Comparison of ENCODE assay signal across 21 cellular contexts in the genomic region with DNA sequence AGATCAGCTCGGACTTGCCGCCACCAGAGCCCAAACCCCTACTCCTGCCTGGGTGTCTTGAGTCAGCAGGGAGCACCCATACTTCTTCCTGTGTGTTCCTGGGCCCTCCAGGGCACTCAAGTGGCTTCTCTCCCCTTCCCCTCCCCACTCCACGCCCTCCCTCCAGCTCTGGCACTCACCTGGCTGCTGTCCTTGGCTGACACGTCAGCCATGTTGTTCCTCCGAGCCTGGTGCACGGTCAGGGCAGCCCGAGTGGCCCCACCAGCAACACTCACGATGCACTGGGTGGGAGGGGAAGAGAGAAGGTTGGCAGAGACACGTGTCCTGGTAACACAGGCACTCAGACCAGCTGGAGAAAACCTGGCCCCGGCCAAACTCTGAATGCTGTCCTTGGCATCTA. TPM values are rescaled to one million over a fixed set of nuclear protein-coding genes. Genes with fewer than 3 reads are reported as not detected.
DNase-seq lines count a peak whose midpoint lies in the region; ATAC-seq and TF ChIP-seq lines count a peak whose summit lies in the region.
"Had no signal": no experiment of that assay in that cellular context is flagged by ENCODE, and none has a peak within 500 bp of the region (broad histone marks: within the 10 kb centered on the region; RNA-seq: fewer than 3 reads in every experiment).

No MANE protein-coding gene starts in this region.

- peak; percentile 78 to 81 for DNase-seq in left lung
- peak; percentile 63 for DNase-seq in lung (ENCODE audit: low spot score)
- DNase-seq in upper lobe of left lung = peak; percentile 47 to 82
- no peak for DNase-seq in SIG-M5 treated with dmso at 0.1 percent for 504 hours (lab: John Stamatoyannopoulos, UW; ENCODE audit: unreplicated experiment)
- DNase-seq: C1 segment of cervical spinal cord; Calu3; CD4-positive, alpha-beta memory T cell; COR-L47; DMS53; DMS79 treated with DMSO at 0.1 percent for 48 hours; GF-D8; GM23248; H7; HCEC 1CT had no signal

- peak overlapping the region in 1 of 2 donors; percentile 39 for H3K27ac ChIP-seq in left lung
- peak overlapping the region in 1 of 2 donors; percentile 16 for H3K27ac ChIP-seq in lung (ENCODE audit: low read depth in 1 of 2, low read length in 1 of 2)
- peak overlapping the region in 2 of 4 donors; percentile 32 to 69 for H3K27ac ChIP-seq in upper lobe of left lung
- H3K27ac ChIP-seq: GM23248 had no signal

- no peaks in the 10 kb centered on the region for H3K27me3 ChIP-seq in left lung
- no peaks in the 10 kb centered on the region for H3K27me3 ChIP-seq in lung (ENCODE audit: control insufficient read depth, insufficient read depth)
- H3K27me3 ChIP-seq in upper lobe of left lung = no peaks in the 10 kb centered on the region

- ATAC-seq in left lung = peak; percentile 91
- ATAC-seq in lung (ENCODE audit: insufficient read depth, low FRiP score) = peak; percentile 29
- ATAC-seq in upper lobe of left lung (ENCODE audit: low FRiP score in 2 of 2) = peak in 1 of 2 donors; percentile 65
- no peak for ATAC-seq in HG02870 (IDR thresholded peaks at IDR 0.05; ENCODE audit: unreplicated experiment)
- ATAC-seq in HG03135 (IDR thresholded peaks at IDR 0.05; ENCODE audit: unreplicated experiment) = no peak

- TF ChIP-seq EP300 in upper lobe of left lung (IDR thresholded peaks at IDR 0.05) = no peak

- H3K36me3 ChIP-seq in left lung (peaks cover 0 to 88% of the 10 kb centered on the region in 2 donors), lung (ENCODE audit: control insufficient read depth in 2 of 2, insufficient read depth in 2 of 2, low read length in 2 of 2) (peaks cover 20 to 53% of the 10 kb centered on the region in 2 donors), upper lobe of left lung (peaks cover 4 to 82% (median 48%) of the 10 kb centered on the region in 4 donors)

- H3K9me3 ChIP-seq in left lung (no peaks in the 10 kb centered on the region), lung (ENCODE audit: control insufficient read depth in 2 of 2, insufficient read depth in 1 of 2, low read length in 1 of 2) (peaks cover 0 to 2% of the 10 kb centered on the region in 2 donors), upper lobe of left lung (no peaks in the 10 kb centered on the region)

- intact Hi-C loops in left lung (cut with DNase I) = no loop called here

- 76 to 87% methylated on average over 10 of the region's 10 CpGs for WGBS in lung, 2 donors
- WGBS in upper lobe of left lung, 2 donors = 68 to 75% methylated on average over 8 to 10 of the region's 10 CpGs

- no peak for TF ChIP-seq POLR2A in upper lobe of left lung (IDR thresholded peaks at IDR 0.05)

- H3K4me1 ChIP-seq in left lung = peaks cover 0 to 4% of the 10 kb centered on the region in 2 donors
- peaks cover 0 to 13% of the 10 kb centered on the region in 2 donors for H3K4me1 ChIP-seq in lung (ENCODE audit: control insufficient read depth in 2 of 2, insufficient read depth in 2 of 2, low read length in 2 of 2)
- H3K4me1 ChIP-seq in upper lobe of left lung = peaks cover 0 to 30% (median 10%) of the 10 kb centered on the region in 4 donors

- H3K4me3 ChIP-seq in left lung (no peak overlapping the region), lung (no peak overlapping the region), upper lobe of left lung (no peak overlapping the region)
- H3K4me3 ChIP-seq: GM23248 had no signal

- no peak for TF ChIP-seq CTCF in left lung (IDR thresholded peaks at IDR 0.05)
- no peak for TF ChIP-seq CTCF in lung (IDR thresholded peaks at IDR 0.05; ENCODE audit: control extremely low read depth, extremely low read depth)
- no peak for TF ChIP-seq CTCF in upper lobe of left lung (IDR thresholded peaks at IDR 0.05)

RNA-seq across cellular contexts. Expression of a gene that starts 11.5 kb away (rescaled TPM):
- total RNA-seq in left lung (10 to 100 TPM; 58.2 to 67.4 TPM), lung (10 to 100 TPM; 75.9 to 82.7 TPM), upper lobe of left lung (100 to 1,000 TPM in 1 of 6 donors, 10 to 100 TPM in 5; 46.8 to 132 (median 80.6) TPM)
- 10 to 100 TPM; 56.1 to 70.3 TPM for polyA plus RNA-seq in lung

RNA-seq across cellular contexts. Expression of a gene that starts 13.7 kb away (rescaled TPM):
- total RNA-seq in left lung = 1 to 10 TPM in 1 of 2 donors, under 1 TPM in 1; 0.92 to 1.4 TPM
- total RNA-seq in lung = 1 to 10 TPM in 1 of 2 donors, under 1 TPM in 1; 0.85 to 1.7 TPM
- polyA plus RNA-seq in lung = 1 to 10 TPM; 2.9 to 3.1 TPM
- total RNA-seq in upper lobe of left lung = 1 to 10 TPM in 4 of 6 donors, under 1 TPM in 2; 0.84 to 3.3 (median 1.2) TPM
- total RNA-seq: A172, A673, Daoy, G401, GM23248 had no signal
- polyA plus RNA-seq: BJ had no signal

RNA-seq across cellular contexts. Expression of a gene that starts 24.7 kb away (rescaled TPM):
- total RNA-seq in left lung (10 to 100 TPM; 49.3 to 70.3 TPM), lung (10 to 100 TPM; 45.4 to 58.9 TPM), upper lobe of left lung (10 to 100 TPM; 21.0 to 62.8 (median 27.8) TPM)
- 10 to 100 TPM; 25.1 to 29.9 TPM for polyA plus RNA-seq in lung

RNA-seq across cellular contexts. Expression of a gene that starts 31.0 kb away (rescaled TPM):
- total RNA-seq in left lung = not detected
- total RNA-seq in lung = 10 to 100 TPM in 1 of 2 donors, not detected in 1; 47.8 TPM
- polyA plus RNA-seq in lung = under 1 TPM in 1 of 2 donors, not detected in 1; 0.30 TPM
- total RNA-seq in upper lobe of left lung = not detected
- total RNA-seq: A172; A673; Calu3; CD4-positive, alpha-beta memory T cell; Daoy; G401; GM23248 had no signal
- polyA plus RNA-seq: BJ; CD4-positive, alpha-beta memory T cell; GM23248 had no signal

RNA-seq across cellular contexts. Expression of a gene that starts 37.4 kb away (rescaled TPM):
- total RNA-seq in left lung (10 to 100 TPM in 1 of 2 donors, 1 to 10 TPM in 1; 8.5 to 10.1 TPM), lung (10 to 100 TPM in 1 of 2 donors, 1 to 10 TPM in 1; 8.2 to 16.7 TPM), upper lobe of left lung (10 to 100 TPM in 5 of 6 donors, 1 to 10 TPM in 1; 6.6 to 18.9 (median 16.2) TPM)
- polyA plus RNA-seq in lung = 10 to 100 TPM; 11.4 to 13.2 TPM

Comparison
In these comparisons a context has a peak if more than half of its experiments do, and no peak if none do; other contexts are left out.
1. ATAC-seq: peak in left lung (single experiment) and lung (single experiment); none in HG02870 (single experiment) and HG03135 (single experiment).